In the genomic region with DNA sequence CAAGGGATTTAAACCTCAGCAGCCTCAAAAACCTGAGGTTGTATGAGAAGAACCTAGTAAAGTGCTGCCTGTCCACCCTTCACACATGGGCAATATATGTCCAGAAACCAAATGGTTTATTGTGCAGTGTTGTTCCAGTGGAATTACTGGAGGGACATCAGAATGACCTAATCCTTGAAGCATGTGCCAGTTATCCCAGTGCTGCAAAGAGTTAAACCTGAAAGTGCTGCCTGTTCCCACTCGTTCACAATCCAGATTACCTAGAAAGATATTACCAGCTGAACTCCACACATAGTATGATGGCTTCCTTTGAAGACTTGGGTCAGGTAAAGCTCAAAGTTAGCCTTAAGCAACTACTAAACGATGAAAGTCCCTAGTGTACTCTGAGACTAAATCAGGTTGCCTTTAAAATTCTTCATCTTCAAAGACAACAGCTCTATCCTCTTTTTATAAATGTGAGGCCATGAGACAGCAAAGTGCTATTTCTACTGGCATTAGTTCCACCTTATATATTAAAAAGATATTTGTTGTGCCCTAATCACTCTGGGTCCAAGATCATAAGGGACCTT, we compare ENCODE assay signal across 11 cellular contexts.
A peak's percentile ranks its signal among the peaks of the same experiment; 100 is the strongest.
DNase-seq lines count a peak whose midpoint lies in the region; ATAC-seq lines count a peak whose summit lies in the region.
"Had no signal": no experiment of that assay in that cellular context is flagged by ENCODE, and none has a peak within 500 bp of the region (broad histone marks: within the 10 kb centered on the region; RNA-seq: fewer than 3 reads in every experiment).

No MANE protein-coding gene starts in this region.

- DNase-seq in GM23248 (peak; percentile 29), SW480 (ENCODE audit: low spot score) (peak; percentile 81), left kidney (ENCODE audit: low read depth, low spot score) (peak; percentile 52), NCI-H1930 (lab: John Stamatoyannopoulos, UW) (no peak), DMS153 (lab: John Stamatoyannopoulos, UW) (no peak), NCI-H1105 (lab: John Stamatoyannopoulos, UW) (no peak)
- DNase-seq: effector CD4-positive, alpha-beta T cell; NCI-H1436 treated with DMSO at 0.1 percent for 48 hours; T-helper 1 cell had no signal

- no peak overlapping the region for H3K27ac ChIP-seq in BLaER1 treated with 17β-estradiol and CSF1 and Interleukin-3, amounts not matched to agents 10 nM and 100 nM
- peak overlapping the region; percentile 56 for H3K27ac ChIP-seq in GM23248

- WGBS in GM23248 (ENCODE audit: low coverage in 1 of 2, low lambda C conversion rate in 2 of 2, missing lambda C conversion rate in 2 of 2), 2 experiments: 31 to 33% methylated on average over 2 of the region's 2 CpGs

- H3K9me2 ChIP-seq in GM23248 (ENCODE audit: insufficient read depth): no peaks in the 10 kb centered on the region

- no peak overlapping the region for H3K9ac ChIP-seq in BLaER1 treated with 17β-estradiol and CSF1 and Interleukin-3, amounts not matched to agents 10 nM and 100 nM
- H3K9ac ChIP-seq in GM23248: no peak overlapping the region

- H3K27me3 ChIP-seq in BLaER1 treated with 17β-estradiol and CSF1 and Interleukin-3, amounts not matched to agents 10 nM and 100 nM: no peaks in the 10 kb centered on the region
- no peaks in the 10 kb centered on the region for H3K27me3 ChIP-seq in GM23248 (replicated peaks; ENCODE audit: insufficient read depth)

- no peak overlapping the region for H3K4me3 ChIP-seq in BLaER1 treated with 17β-estradiol and CSF1 and Interleukin-3, amounts not matched to agents 10 nM and 100 nM
- H3K4me3 ChIP-seq in GM23248: peak overlapping the region; percentile 6; the same call in 1 of the 2 replicates

- peaks cover 35 to 63% (median 40%) of the 10 kb centered on the region in 10 experiments for H3K4me1 ChIP-seq in BLaER1 treated with 17β-estradiol and CSF1 and Interleukin-3, amounts not matched to agents 10 nM and 100 nM
- peaks cover 69% of the 10 kb centered on the region for H3K4me1 ChIP-seq in GM23248 (ENCODE audit: insufficient read depth)

- in situ Hi-C loops in GM23248 (cut with MboI): no loop called here

- H3K4me2 ChIP-seq in BLaER1 treated with 17β-estradiol and CSF1 and Interleukin-3, amounts not matched to agents 10 nM and 100 nM: peak overlapping the region; percentile 55 to 80 (median 72)
- peak overlapping the region; percentile 62 for H3K4me2 ChIP-seq in GM23248 (ENCODE audit: unreplicated experiment)

- H3K9me3 ChIP-seq in BLaER1 treated with 17β-estradiol and CSF1 and Interleukin-3, amounts not matched to agents 10 nM and 100 nM (replicated peaks in 1 of 11): no peaks in the 10 kb centered on the region
- H3K9me3 ChIP-seq in GM23248 (ENCODE audit: low read depth): no peaks in the 10 kb centered on the region

- ATAC-seq in HG03442 (IDR thresholded peaks at IDR 0.05; ENCODE audit: unreplicated experiment): no peak

- H4K20me1 ChIP-seq in BLaER1 treated with 17β-estradiol and CSF1 and Interleukin-3, amounts not matched to agents 10 nM and 100 nM: no peaks in the 10 kb centered on the region
- H4K20me1 ChIP-seq in GM23248 (ENCODE audit: insufficient read depth): no peaks in the 10 kb centered on the region

- H3K36me3 ChIP-seq in BLaER1 treated with 17β-estradiol and CSF1 and Interleukin-3, amounts not matched to agents 10 nM and 100 nM: no peaks in the 10 kb centered on the region
- no peaks in the 10 kb centered on the region for H3K36me3 ChIP-seq in GM23248 (ENCODE audit: low read depth)

- H3F3A ChIP-seq in GM23248 (ENCODE audit: insufficient read depth): peaks cover 78% of the 10 kb centered on the region

- no peak overlapping the region for H2AFZ ChIP-seq in GM23248

- no peaks in the 10 kb centered on the region for H3K79me2 ChIP-seq in GM23248 (ENCODE audit: insufficient read depth)

Comparison
In these comparisons a context has a peak if more than half of its experiments do, and no peak if none do; other contexts are left out.
1. DNase-seq: peak in GM23248 (single experiment), SW480 (single experiment) and left kidney (single experiment); none in NCI-H1930 (0 of 2), DMS153 (single experiment) and NCI-H1105 (single experiment).